Comparison of ENCODE assay signal across 19 cellular contexts in the genomic region with DNA sequence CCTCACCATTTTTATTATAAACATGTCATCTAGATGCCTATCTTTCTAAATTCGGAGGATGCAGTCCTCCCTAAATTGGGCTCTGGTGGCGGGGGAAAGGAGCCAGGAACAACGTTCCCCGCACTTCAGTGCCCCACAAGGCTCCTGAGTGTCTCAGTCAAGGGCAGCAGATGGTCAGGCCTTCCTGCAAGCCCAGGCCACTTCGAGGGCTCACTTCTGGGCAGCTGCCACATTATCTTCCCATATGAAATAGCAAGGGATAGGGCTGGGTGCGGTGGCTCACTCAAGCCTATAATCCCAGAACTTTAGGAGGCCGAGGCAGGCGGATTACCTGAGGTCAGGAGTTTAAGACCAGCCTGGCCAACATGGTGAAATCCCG. TPM values are rescaled to one million over a fixed set of nuclear protein-coding genes. Genes with fewer than 3 reads are reported as not detected.
DNase-seq lines count a peak whose midpoint lies in the region; ATAC-seq and TF ChIP-seq lines count a peak whose summit lies in the region.
"Had no signal": no experiment of that assay in that cellular context is flagged by ENCODE, and none has a peak within 500 bp of the region (broad histone marks: within the 10 kb centered on the region; RNA-seq: fewer than 3 reads in every experiment).

No MANE protein-coding gene starts in this region.

- intact Hi-C loops in Caco-2 (cut with micrococcal nuclease; ENCODE audit: unreplicated experiment): no loop called here
- intact Hi-C loops in activated naive CD4-positive, alpha-beta T cell treated with anti-CD3 and anti-CD28 coated beads for 36 hours (cut with micrococcal nuclease): no loop called here

- H3K27me3 ChIP-seq in Caco-2 (replicated peaks; ENCODE audit: control insufficient read depth, insufficient read depth, low read length) (no peaks in the 10 kb centered on the region), endodermal cell (ENCODE audit: control insufficient read depth, insufficient read depth, low read length, poor library complexity, severe bottlenecking) (no peaks in the 10 kb centered on the region)
- H3K27me3 ChIP-seq: stomach, uterus had no signal

- 92 to 94% methylated on average over 7 to 8 of the region's 9 CpGs for WGBS in endodermal cell (ENCODE audit: insufficient coverage in 1 of 2, insufficient read length in 1 of 2), 2 experiments

- no peaks in the 10 kb centered on the region for H3K9me3 ChIP-seq in Caco-2
- H3K9me3 ChIP-seq in endodermal cell (ENCODE audit: control insufficient read depth, low read length): no peaks in the 10 kb centered on the region
- H3K9me3 ChIP-seq: stomach, uterus had no signal

- no peaks in the 10 kb centered on the region for H3K9me3 Mint-ChIP-seq in Caco-2 (ENCODE audit: unreplicated experiment)
- no peaks in the 10 kb centered on the region for H3K9me3 Mint-ChIP-seq in endodermal cell
- no peaks in the 10 kb centered on the region for H3K9me3 Mint-ChIP-seq in activated naive CD4-positive, alpha-beta T cell treated with anti-CD3 and anti-CD28 coated beads for 36 hours
- H3K9me3 Mint-ChIP-seq: CD8-positive, alpha-beta memory T cell; central memory CD8-positive, alpha-beta T cell had no signal

- H3K4me1 ChIP-seq in Caco-2 (peaks cover 16% of the 10 kb centered on the region), endodermal cell (ENCODE audit: control insufficient read depth, insufficient read depth, low read length) (no peaks in the 10 kb centered on the region)

- H3K4me3 Mint-ChIP-seq in Caco-2 (ENCODE audit: unreplicated experiment): no peak overlapping the region
- H3K4me3 Mint-ChIP-seq in endodermal cell: no peak overlapping the region
- no peak overlapping the region for H3K4me3 Mint-ChIP-seq in activated naive CD4-positive, alpha-beta T cell treated with anti-CD3 and anti-CD28 coated beads for 36 hours
- H3K4me3 Mint-ChIP-seq: CD8-positive, alpha-beta memory T cell; central memory CD8-positive, alpha-beta T cell had no signal

- H3K27me3 Mint-ChIP-seq in Caco-2 (ENCODE audit: insufficient read depth, unreplicated experiment) (no peaks in the 10 kb centered on the region), endodermal cell (ENCODE audit: insufficient read depth) (no peaks in the 10 kb centered on the region)
- no peaks in the 10 kb centered on the region for H3K27me3 Mint-ChIP-seq in activated naive CD4-positive, alpha-beta T cell treated with anti-CD3 and anti-CD28 coated beads for 36 hours (ENCODE audit: low read depth)
- H3K27me3 Mint-ChIP-seq: CD8-positive, alpha-beta memory T cell; central memory CD8-positive, alpha-beta T cell had no signal

- CTCF ChIA-PET in Caco-2 (lab: Charles Lee): no interaction called here
- CTCF ChIA-PET in activated naive CD4-positive, alpha-beta T cell treated with anti-CD3 and anti-CD28 coated beads for 36 hours (lab: Charles Lee): no interaction called here

- no peak overlapping the region for H3K4me3 ChIP-seq in Caco-2 (ENCODE audit: low read depth, low read length)
- no peak overlapping the region for H3K4me3 ChIP-seq in endodermal cell (ENCODE audit: low read length)
- H3K4me3 ChIP-seq: stomach, uterus had no signal

- peak overlapping the region; percentile 53 for H3K27ac Mint-ChIP-seq in Caco-2 (ENCODE audit: unreplicated experiment)
- H3K27ac Mint-ChIP-seq in endodermal cell: no peak overlapping the region
- no peak overlapping the region for H3K27ac Mint-ChIP-seq in activated naive CD4-positive, alpha-beta T cell treated with anti-CD3 and anti-CD28 coated beads for 36 hours

- DNase-seq in Caco-2 (no peak), NCI-H524 treated with DMSO at 0.1 percent for 48 hours (lab: John Stamatoyannopoulos, UW) (peak; percentile 87), endodermal cell (no peak), retina (peak; percentile 57), cortex of kidney (lab: John Stamatoyannopoulos, UW) (no peak)
- DNase-seq in activated naive CD4-positive, alpha-beta T cell treated with anti-CD3 and anti-CD28 coated beads for 36 hours: no peak
- DNase-seq: activated CD4-positive, alpha-beta T cell treated with anti-CD3 and anti-CD28 coated beads for 1 hour; CD8-positive, alpha-beta memory T cell; effector memory CD4-positive, alpha-beta T cell; HCEC 1CT; KG1; NCI-H2029 treated with DMSO at 0.1 percent for 48 hours; NCI-H446 treated with DMSO at 0.1 percent for 48 hours; stimulated activated CD4-positive, alpha-beta T cell treated with anti-CD3 and anti-CD28 coated beads, Interleukin-2, amount 100 ng/mL, for 24 hours; stomach; uterus had no signal

- peaks cover 42% of the 10 kb centered on the region for H3K36me3 Mint-ChIP-seq in Caco-2 (ENCODE audit: insufficient read depth, unreplicated experiment)
- peaks cover 11% of the 10 kb centered on the region for H3K36me3 Mint-ChIP-seq in endodermal cell (ENCODE audit: low read depth)
- H3K36me3 Mint-ChIP-seq in activated naive CD4-positive, alpha-beta T cell treated with anti-CD3 and anti-CD28 coated beads for 36 hours (ENCODE audit: low read depth): peaks cover 7% of the 10 kb centered on the region

- no TSS peak for BruUV-seq in Caco-2 (replicated peaks; lab: Mats Ljungman, UMichigan)

- ATAC-seq in GM21576 (IDR thresholded peaks at IDR 0.05; ENCODE audit: unreplicated experiment) (no peak), HG03457 (IDR thresholded peaks at IDR 0.05; ENCODE audit: unreplicated experiment) (no peak)

- peaks cover 10% of the 10 kb centered on the region for H3K4me1 Mint-ChIP-seq in Caco-2 (ENCODE audit: low read depth, unreplicated experiment)
- no peaks in the 10 kb centered on the region for H3K4me1 Mint-ChIP-seq in endodermal cell
- H3K4me1 Mint-ChIP-seq in activated naive CD4-positive, alpha-beta T cell treated with anti-CD3 and anti-CD28 coated beads for 36 hours (ENCODE audit: low read depth): peaks cover under 1% of the 10 kb centered on the region

- TF ChIP-seq CTCF in Caco-2 (IDR thresholded peaks at IDR 0.05; ENCODE audit: insufficient read depth in 1 of 2, low read depth in 1 of 2, low read length in 1 of 2, severe bottlenecking in 1 of 2, unreplicated experiment in 1 of 2) (no peak), endodermal cell (conservative IDR thresholded peaks at IDR 0.05) (no peak)

- H3K27ac ChIP-seq in endodermal cell (ENCODE audit: low read depth, low read length): peak overlapping the region; percentile 19
- H3K27ac ChIP-seq: stomach had no signal

- peaks cover 2% of the 10 kb centered on the region for H3K36me3 ChIP-seq in Caco-2 (ENCODE audit: control insufficient read depth, insufficient read depth, low read length)
- H3K36me3 ChIP-seq in endodermal cell (ENCODE audit: control insufficient read depth, insufficient read depth, low read length): peaks cover 7% of the 10 kb centered on the region
- H3K36me3 ChIP-seq: uterus had no signal

- POLR2A ChIA-PET in Caco-2 (lab: Charles Lee): no interaction called here

- H3K9ac ChIP-seq in endodermal cell (ENCODE audit: extremely low read depth, low read length, poor library complexity, severe bottlenecking): no peak overlapping the region

RNA-seq across cellular contexts. Expression of gene FBXO31, which starts 32.3 kb away (rescaled TPM):
- total RNA-seq in Caco-2 (2022) (50.9 and 55.6 TPM in 2 replicates), endodermal cell (10 to 100 TPM; 18.6 to 22.1 TPM)
- polyA plus RNA-seq in endodermal cell (2013, experiment 1 of 2): 13.4 TPM
- polyA plus RNA-seq in endodermal cell (2013, experiment 2 of 2): 9.5 TPM
- total RNA-seq in activated naive CD4-positive, alpha-beta T cell treated with anti-CD3 and anti-CD28 coated beads for 36 hours: 10 to 100 TPM; 26.4 to 26.7 TPM

RNA-seq across cellular contexts. Expression of gene C16orf95, which starts 34.1 kb away (rescaled TPM):
- total RNA-seq in Caco-2 (2022) (4.4 and 6.9 TPM in 2 replicates), endodermal cell (1 to 10 TPM; 6.4 to 7.8 TPM)
- polyA plus RNA-seq in endodermal cell (2013, experiment 1 of 2): 5.7 TPM
- 6.0 TPM for polyA plus RNA-seq in endodermal cell (2013, experiment 2 of 2)
- total RNA-seq in activated naive CD4-positive, alpha-beta T cell treated with anti-CD3 and anti-CD28 coated beads for 36 hours: 10 to 100 TPM; 17.2 to 23.4 TPM

RNA-seq across cellular contexts. Expression of gene MAP1LC3B, which starts 40.8 kb away (rescaled TPM):
- total RNA-seq in Caco-2 (2022) (64.7 and 72.3 TPM in 2 replicates), endodermal cell (10 to 100 TPM; 56.4 to 62.4 TPM)
- polyA plus RNA-seq in endodermal cell (2013, experiment 1 of 2): 67.5 TPM
- polyA plus RNA-seq in endodermal cell (2013, experiment 2 of 2): 73.4 TPM
- total RNA-seq in activated naive CD4-positive, alpha-beta T cell treated with anti-CD3 and anti-CD28 coated beads for 36 hours: 10 to 100 TPM; 61.8 to 62.5 TPM

Comparison
In these comparisons a context has a peak if more than half of its experiments do, and no peak if none do; other contexts are left out.
1. DNase-seq: peak in NCI-H524 treated with DMSO at 0.1 percent for 48 hours (single experiment) and retina (single experiment); none in Caco-2 (0 of 2), endodermal cell (single experiment), activated naive CD4-positive, alpha-beta T cell treated with anti-CD3 and anti-CD28 coated beads for 36 hours (single experiment) and cortex of kidney (single experiment).